In genomic region chr20:51610761-51611624, GRCh38 we compare ENCODE assay signal across 16 cellular contexts.
"Had no signal": no experiment of that assay in that cellular context is flagged by ENCODE, and none has a peak within 500 bp of the region (broad histone marks: within the 10 kb centered on the region; RNA-seq: fewer than 3 reads in every experiment).

No MANE protein-coding gene starts in this region.

- DNase-seq: activated B cell treated with CpG ODN at 0.5 μM for 24 hours; activated CD4-positive, alpha-beta T cell treated with anti-CD3 and anti-CD28 coated beads, Interleukin-2, amount 10 ng/mL, durations not matched to agents 24 days and 14 days; activated CD8-positive, alpha-beta memory T cell treated with anti-CD3 and anti-CD28 coated beads, Interleukin-2, amount 10 ng/mL, durations not matched to agents 7 days and 5 days; activated naive CD4-positive, alpha-beta T cell treated with anti-CD3 and anti-CD28 coated beads, Interleukin-2, amount 10 ng/mL, durations not matched to agents 7 days and 5 days; amniotic stem cell; cerebellar nuclear complex; dorsolateral prefrontal cortex; natural killer cell; right cardiac atrium; small intestine; thyroid gland had no signal

- H3K9me3 Mint-ChIP-seq: activated B cell treated with CpG ODN at 0.5 μM for 24 hours; activated CD4-positive, alpha-beta T cell treated with anti-CD3 and anti-CD28 coated beads, Interleukin-2, amount 10 ng/mL, durations not matched to agents 24 days and 14 days; activated naive CD4-positive, alpha-beta T cell treated with anti-CD3 and anti-CD28 coated beads, Interleukin-2, amount 10 ng/mL, durations not matched to agents 7 days and 5 days; activated T-helper 2 cell treated with anti-CD3 and anti-CD28 coated beads, Interferon-gamma antibody, Interleukin-2, Interleukin-4, amounts not matched to agents 10 μg/mL and 5 μg/mL and 100 μg/mL, durations not matched to agents 14 hours and 24 hours and 36 hours; brain; natural killer cell had no signal

- H3K27ac ChIP-seq: esophagus muscularis mucosa, thyroid gland had no signal

- H3K27ac Mint-ChIP-seq: activated B cell treated with CpG ODN at 0.5 μM for 24 hours; activated CD4-positive, alpha-beta T cell treated with anti-CD3 and anti-CD28 coated beads, Interleukin-2, amount 10 ng/mL, durations not matched to agents 24 days and 14 days; activated CD8-positive, alpha-beta memory T cell treated with anti-CD3 and anti-CD28 coated beads, Interleukin-2, amount 10 ng/mL, durations not matched to agents 7 days and 5 days; activated naive CD4-positive, alpha-beta T cell treated with anti-CD3 and anti-CD28 coated beads, Interleukin-2, amount 10 ng/mL, durations not matched to agents 7 days and 5 days; activated T-helper 2 cell treated with anti-CD3 and anti-CD28 coated beads, Interferon-gamma antibody, Interleukin-2, Interleukin-4, amounts not matched to agents 10 μg/mL and 5 μg/mL and 100 μg/mL, durations not matched to agents 14 hours and 24 hours and 36 hours; brain; natural killer cell; progenitor cell of endocrine pancreas had no signal

- H3K27me3 ChIP-seq: dorsolateral prefrontal cortex, esophagus muscularis mucosa, thyroid gland had no signal

- H3K9me3 ChIP-seq: esophagus muscularis mucosa, thyroid gland had no signal

- H3K4me1 Mint-ChIP-seq: activated B cell treated with CpG ODN at 0.5 μM for 24 hours; activated naive CD4-positive, alpha-beta T cell treated with anti-CD3 and anti-CD28 coated beads, Interleukin-2, amount 10 ng/mL, durations not matched to agents 7 days and 5 days; brain; natural killer cell had no signal

- H3K36me3 Mint-ChIP-seq: activated CD8-positive, alpha-beta memory T cell treated with anti-CD3 and anti-CD28 coated beads, Interleukin-2, amount 10 ng/mL, durations not matched to agents 7 days and 5 days; activated naive CD4-positive, alpha-beta T cell treated with anti-CD3 and anti-CD28 coated beads, Interleukin-2, amount 10 ng/mL, durations not matched to agents 7 days and 5 days had no signal

- H3K4me1 ChIP-seq: thyroid gland had no signal

- H3K27me3 Mint-ChIP-seq: brain, progenitor cell of endocrine pancreas had no signal

- H3K4me3 Mint-ChIP-seq: activated B cell treated with CpG ODN at 0.5 μM for 24 hours; activated CD4-positive, alpha-beta T cell treated with anti-CD3 and anti-CD28 coated beads, Interleukin-2, amount 10 ng/mL, durations not matched to agents 24 days and 14 days; activated CD8-positive, alpha-beta memory T cell treated with anti-CD3 and anti-CD28 coated beads, Interleukin-2, amount 10 ng/mL, durations not matched to agents 7 days and 5 days; activated naive CD4-positive, alpha-beta T cell treated with anti-CD3 and anti-CD28 coated beads, Interleukin-2, amount 10 ng/mL, durations not matched to agents 7 days and 5 days; brain; natural killer cell had no signal

- H3K4me3 ChIP-seq: dorsolateral prefrontal cortex, esophagus muscularis mucosa, lung, thyroid gland had no signal
